In genomic region chr15:81296218-81296617, GRCh38 we compare ENCODE assay signal across 10 cellular contexts. TPM values are rescaled to one million over a fixed set of nuclear protein-coding genes. Genes with fewer than 3 reads are reported as not detected.
DNase-seq lines count a peak whose midpoint lies in the region; ATAC-seq and TF ChIP-seq lines count a peak whose summit lies in the region.
"Had no signal": no experiment of that assay in that cellular context is flagged by ENCODE, and none has a peak within 500 bp of the region (broad histone marks: within the 10 kb centered on the region; RNA-seq: fewer than 3 reads in every experiment).

No MANE protein-coding gene starts in this region.

- H3K36me3 ChIP-seq in left ventricle myocardium inferior (peaks cover 2% of the 10 kb centered on the region), right lobe of liver (no peaks in the 10 kb centered on the region), upper lobe of right lung (peaks cover 51% of the 10 kb centered on the region)
- H3K36me3 ChIP-seq: pancreas had no signal

- peaks cover 12 to 13% of the 10 kb centered on the region in 2 donors for H3K36me3 Mint-ChIP-seq in activated T-cell treated with anti-CD3 and anti-CD28 coated beads, Interleukin-2, amount 50 U/mL, for 72 hours (ENCODE audit: insufficient read depth in 2 of 2)

- no peak overlapping the region for H3K4me3 ChIP-seq in left ventricle myocardium inferior
- no peak overlapping the region for H3K4me3 ChIP-seq in right lobe of liver
- peak overlapping the region; percentile 49 for H3K4me3 ChIP-seq in upper lobe of right lung

- H3K27me3 Mint-ChIP-seq in activated T-cell treated with anti-CD3 and anti-CD28 coated beads, Interleukin-2, amount 50 U/mL, for 72 hours (ENCODE audit: low read depth): no peaks in the 10 kb centered on the region

- peak overlapping the region; percentile 90 for H3K27ac Mint-ChIP-seq in activated T-cell treated with anti-CD3 and anti-CD28 coated beads, Interleukin-2, amount 50 U/mL, for 72 hours
- H3K27ac Mint-ChIP-seq: endodermal cell had no signal

- H3K4me1 ChIP-seq in left ventricle myocardium inferior: peaks cover 40% of the 10 kb centered on the region
- peaks cover 0 to 16% (median 1%) of the 10 kb centered on the region in 4 donors for H3K4me1 ChIP-seq in right lobe of liver
- H3K4me1 ChIP-seq in upper lobe of right lung: peaks cover 43% of the 10 kb centered on the region
- H3K4me1 ChIP-seq: pancreas had no signal

- WGBS in right lobe of liver (ENCODE audit: insufficient coverage, low coverage, low lambda C conversion rate, missing lambda C conversion rate): no CpG with 5 or more reads among the region's 2 CpGs

- H3K9me3 ChIP-seq in left ventricle myocardium inferior (replicated peaks) (no peaks in the 10 kb centered on the region), right lobe of liver (no peaks in the 10 kb centered on the region), upper lobe of right lung (no peaks in the 10 kb centered on the region)
- H3K9me3 ChIP-seq: pancreas had no signal

- in situ Hi-C loops in KBM-7 (cut with MboI; ENCODE audit: low pct_unique_long_range_greater_than_20kb, low sequenced_read_pairs): no loop called here

- no peaks in the 10 kb centered on the region for H3K9me3 Mint-ChIP-seq in activated T-cell treated with anti-CD3 and anti-CD28 coated beads, Interleukin-2, amount 50 U/mL, for 72 hours
- H3K9me3 Mint-ChIP-seq: endodermal cell had no signal

- TF ChIP-seq POLR2A in right lobe of liver (IDR thresholded peaks at IDR 0.05): no peak

- ATAC-seq in Right ventricle myocardium superior (ENCODE audit: poor library complexity) (no peak), right lobe of liver (no peak), upper lobe of right lung (no peak), HG02610 (IDR thresholded peaks at IDR 0.05; ENCODE audit: unreplicated experiment) (no peak)
- no peak for ATAC-seq in activated T-cell treated with anti-CD3 and anti-CD28 coated beads, Interleukin-2, amount 50 U/mL, for 72 hours (replicated peaks in 1 of 2)

- intact Hi-C loops in left ventricle myocardium inferior (cut with micrococcal nuclease) (no loop called here), Right ventricle myocardium superior (cut with DNase I) (no loop called here), right lobe of liver (cut with DNase I) (no loop called here), upper lobe of right lung (cut with DNase I) (loop anchor here (10.0 kb wide), 1 partner anchor 649 kb away; no protein-coding TSS in a partner anchor)

- H3K4me1 Mint-ChIP-seq in activated T-cell treated with anti-CD3 and anti-CD28 coated beads, Interleukin-2, amount 50 U/mL, for 72 hours (ENCODE audit: low read depth): peaks cover 96% of the 10 kb centered on the region

- no peak for DNase-seq in left ventricle myocardium inferior
- no peak for DNase-seq in Right ventricle myocardium superior
- DNase-seq in activated T-cell treated with anti-CD3 and anti-CD28 coated beads, Interleukin-2, amount 50 U/mL, for 72 hours: no peak
- no peak for DNase-seq in right lobe of liver
- no peak for DNase-seq in upper lobe of right lung
- DNase-seq in KBM-7: no peak
- no peak for DNase-seq in NCI-H524 treated with DMSO at 0.1 percent for 48 hours (lab: John Stamatoyannopoulos, UW)

- H3K27ac ChIP-seq in left ventricle myocardium inferior (replicated peaks) (peak overlapping the region; percentile 69), right lobe of liver (peak overlapping the region in 2 of 3 donors; percentile 64 to 75), upper lobe of right lung (peak overlapping the region; percentile 79)

- TF ChIP-seq CTCF in left ventricle myocardium inferior (IDR thresholded peaks at IDR 0.05; ENCODE audit: borderline replicate concordance): no peak
- TF ChIP-seq CTCF in right lobe of liver (IDR thresholded peaks at IDR 0.05): no peak
- no peak for TF ChIP-seq CTCF in upper lobe of right lung (IDR thresholded peaks at IDR 0.05)

- H3K4me3 Mint-ChIP-seq in activated T-cell treated with anti-CD3 and anti-CD28 coated beads, Interleukin-2, amount 50 U/mL, for 72 hours: peak overlapping the region; percentile 96 to 98
- H3K4me3 Mint-ChIP-seq: endodermal cell had no signal

- H3K27me3 ChIP-seq in left ventricle myocardium inferior (ENCODE audit: low read depth) (peaks cover 7% of the 10 kb centered on the region), right lobe of liver (no peaks in the 10 kb centered on the region), upper lobe of right lung (no peaks in the 10 kb centered on the region)
- H3K27me3 ChIP-seq: pancreas had no signal

RNA-seq across cellular contexts. Expression of gene STARD5, which starts 27.7 kb away (rescaled TPM):
- total RNA-seq in left ventricle myocardium inferior (2.5 TPM), Right ventricle myocardium superior (2.3 TPM), right lobe of liver (10 to 100 TPM; 16.4 to 49.9 (median 19.7) TPM), upper lobe of right lung (5.4 TPM)
- 10 to 100 TPM in 1 of 2 donors, 1 to 10 TPM in 1; 9.0 to 10.3 TPM for total RNA-seq in activated T-cell treated with anti-CD3 and anti-CD28 coated beads, Interleukin-2, amount 50 U/mL, for 72 hours
